Comparison of ENCODE assay signal across 8 cellular contexts in the genomic region with DNA sequence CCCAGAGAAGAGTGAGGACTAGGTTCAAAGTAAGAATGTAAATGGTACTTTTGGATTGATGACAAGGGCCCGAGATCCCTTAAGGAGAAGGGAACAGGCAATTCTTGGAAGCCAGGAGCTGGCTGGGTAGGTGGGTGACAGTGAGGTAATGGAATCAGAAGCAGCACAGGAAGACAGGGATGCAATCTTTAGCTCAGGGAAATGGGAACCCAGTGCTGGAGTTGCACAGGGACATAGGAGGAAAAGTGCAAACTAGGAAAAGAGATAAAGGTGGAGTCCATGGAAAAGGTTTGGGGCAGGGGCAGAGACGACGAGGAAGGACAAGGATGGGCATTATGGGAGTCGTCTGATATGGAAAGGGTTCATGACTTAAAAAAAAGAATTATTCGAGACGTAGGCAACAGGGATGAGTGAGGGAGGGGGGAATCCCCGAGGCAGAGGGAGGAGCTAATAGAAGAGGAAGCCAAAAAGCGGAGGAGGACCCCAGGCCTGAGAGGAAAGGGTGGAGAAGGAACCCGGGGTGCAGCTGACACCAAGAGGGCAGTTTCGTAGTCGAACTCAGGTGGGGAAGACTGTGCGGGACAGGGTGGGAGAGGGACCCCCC. TPM values are rescaled to one million over a fixed set of nuclear protein-coding genes. Genes with fewer than 3 reads are reported as not detected.
DNase-seq lines count a peak whose midpoint lies in the region; ATAC-seq, FAIRE-seq and TF ChIP-seq lines count a peak whose summit lies in the region.

No MANE protein-coding gene starts in this region.

- ATAC-seq in HG03060 (IDR thresholded peaks at IDR 0.05; ENCODE audit: low read depth, unreplicated experiment): peak; percentile 14

- H3K27me3 ChIP-seq in right atrium auricular region: no peaks in the 10 kb centered on the region

- peaks cover 0 to 39% of the 10 kb centered on the region in 2 donors for H3K4me1 ChIP-seq in right atrium auricular region

- FAIRE-seq in GM18507 (lab: Jason Lieb, UNC): peak; percentile 79
- FAIRE-seq in RCC 7860 (lab: Jason Lieb, UNC): no peak

- no peaks in the 10 kb centered on the region for H3K9me3 ChIP-seq in right atrium auricular region

- TF ChIP-seq CTCF in AG09309 (IDR thresholded peaks at IDR 0.05; ENCODE audit: control insufficient read depth, insufficient read depth, low read depth, low read length, missing control alignments) (no peak), right atrium auricular region (IDR thresholded peaks at IDR 0.05) (no peak), retinal pigment epithelial cell (conservative IDR thresholded peaks at IDR 0.05; ENCODE audit: low read depth, low read length) (no peak)

- 1 to 2% (median 2%) methylated on average over 12 of the region's 12 CpGs for WGBS in adipose tissue, 3 donors

- peaks cover 34% of the 10 kb centered on the region for H3K36me3 ChIP-seq in right atrium auricular region

- H3K4me3 ChIP-seq in AG09309 (ENCODE audit: control insufficient read depth, low read depth, low read length): peak overlapping the region; percentile 87
- peak overlapping the region; percentile 84 to 90 for H3K4me3 ChIP-seq in right atrium auricular region
- H3K4me3 ChIP-seq in retinal pigment epithelial cell (ENCODE audit: low read length): peak overlapping the region; percentile 89

- H3K27ac ChIP-seq in adipose tissue (ENCODE audit: low read depth, low read length) (peak overlapping the region; percentile 89), right atrium auricular region (peak overlapping the region; percentile 91 to 93)

- DNase-seq in AG09309 (ENCODE audit: low read depth) (no peak), GM18507 (ENCODE audit: extremely low spot score, insufficient read length, low read depth) (peak; percentile 65), RCC 7860 (ENCODE audit: low spot score) (peak; percentile 15), right atrium auricular region (ENCODE audit: low spot score) (peak; percentile 68), retinal pigment epithelial cell (ENCODE audit: low read depth) (no peak), occipital lobe (lab: John Stamatoyannopoulos, UW) (no peak)

RNA-seq across cellular contexts. Expression of a gene that starts 0.5 kb away (rescaled TPM):
- 10 to 100 TPM; 24.5 to 55.2 (median 46.7) TPM for polyA plus RNA-seq in adipose tissue
- total RNA-seq in right atrium auricular region: 10 to 100 TPM; 46.5 to 61.8 TPM
- 26.4 TPM for total RNA-seq in occipital lobe

RNA-seq across cellular contexts. Expression of a gene that starts 20.3 kb away (rescaled TPM):
- polyA plus RNA-seq in adipose tissue: 10 to 100 TPM in 2 of 3 donors, 1 to 10 TPM in 1; 5.7 to 20.2 (median 16.9) TPM
- total RNA-seq in right atrium auricular region (10 to 100 TPM; 17.9 to 20.2 TPM), occipital lobe (25.0 TPM)

RNA-seq across cellular contexts. Expression of a gene that starts 44.6 kb away (rescaled TPM):
- polyA plus RNA-seq in adipose tissue: 1 to 10 TPM; 4.9 to 10.0 (median 7.5) TPM
- total RNA-seq in right atrium auricular region (10 to 100 TPM; 12.9 to 26.3 TPM), occipital lobe (6.9 TPM)

RNA-seq across cellular contexts. Expression of a gene that starts 45.8 kb away (rescaled TPM):
- polyA plus RNA-seq in adipose tissue: 100 to 1,000 TPM in 2 of 3 donors, 10 to 100 TPM in 1; 36.3 to 141 (median 141) TPM
- 10 to 100 TPM; 41.7 to 43.6 TPM for total RNA-seq in right atrium auricular region
- 9.2 TPM for total RNA-seq in occipital lobe

Comparison
In these comparisons a context has a peak if more than half of its experiments do, and no peak if none do; other contexts are left out.
1. DNase-seq: peak in GM18507 (single experiment), RCC 7860 (single experiment) and right atrium auricular region (single experiment); none in AG09309 (single experiment), retinal pigment epithelial cell (single experiment) and occipital lobe (single experiment).
2. Peak in every context shown above with its lines, with median percentiles within 50 percentile points of each other: H3K4me3 ChIP-seq.